ENCODE assay signal across 14 cellular contexts in genomic region chr12:110917467-110917866, GRCh38. TPM values are rescaled to one million over a fixed set of nuclear protein-coding genes. Genes with fewer than 3 reads are reported as not detected.
DNase-seq lines count a peak whose midpoint lies in the region; ATAC-seq, FAIRE-seq and TF ChIP-seq lines count a peak whose summit lies in the region.
"Had no signal": no experiment of that assay in that cellular context is flagged by ENCODE, and none has a peak within 500 bp of the region (broad histone marks: within the 10 kb centered on the region; RNA-seq: fewer than 3 reads in every experiment).

No MANE protein-coding gene starts in this region.

- POLR2A ChIA-PET in PC-9 (lab: Charles Lee; ENCODE audit: unreplicated experiment), result interaction anchor here (0.7 kb wide), 1 partner anchor 351 kb away, joined by 7 read pairs; no protein-coding TSS in a partner anchor

- WGBS in psoas muscle, 3 donors, result 22 to 37% (median 36%) methylated on average over 5 of the region's 5 CpGs

- H3F3A ChIP-seq in PC-9 (ENCODE audit: insufficient read depth, low read depth), result peaks cover 28% of the 10 kb centered on the region

- H3K27me3 ChIP-seq in PC-9 (ENCODE audit: insufficient read depth, low read depth), result no peaks in the 10 kb centered on the region
- peaks cover 0 to 1% (median 0%) of the 10 kb centered on the region in 3 donors for H3K27me3 ChIP-seq in psoas muscle (ENCODE audit: insufficient read depth in 3 of 3, low read length in 2 of 3)
- H3K27me3 ChIP-seq: neural progenitor cell had no signal

- no peak for TF ChIP-seq CTCF in PC-9 (conservative IDR thresholded peaks at IDR 0.05)
- TF ChIP-seq CTCF in psoas muscle (IDR thresholded peaks at IDR 0.05), result no peak

- H3K27ac ChIP-seq in PC-9, result peak overlapping the region; percentile 85
- H3K27ac ChIP-seq in psoas muscle, result peak overlapping the region; percentile 81
- H3K27ac ChIP-seq: neural progenitor cell had no signal

- peak; percentile 67 for FAIRE-seq in H54 (lab: Jason Lieb, UNC)
- FAIRE-seq: GM12878 had no signal

- H3K9me3 ChIP-seq in PC-9 (ENCODE audit: insufficient read depth, low read depth) (no peaks in the 10 kb centered on the region), psoas muscle (no peaks in the 10 kb centered on the region)

- H3K36me3 ChIP-seq in PC-9 (ENCODE audit: low read depth), result no peaks in the 10 kb centered on the region
- peaks cover 0 to 23% of the 10 kb centered on the region in 2 donors for H3K36me3 ChIP-seq in psoas muscle (ENCODE audit: insufficient read depth in 1 of 2, low read depth in 1 of 2)
- H3K36me3 ChIP-seq: neural progenitor cell had no signal

- H3K4me1 ChIP-seq in PC-9 (replicated peaks; ENCODE audit: insufficient read depth) (peaks cover 29% of the 10 kb centered on the region), psoas muscle (peaks cover 4% of the 10 kb centered on the region)

- 0 out of 2 replicates have a peak overlapping the region, but pooled peaks have one; percentile 31 for H2AFZ ChIP-seq in PC-9
- H2AFZ ChIP-seq: neural progenitor cell had no signal

- peak; percentile 71 for DNase-seq in H54 (ENCODE audit: insufficient read length, low spot score)
- DNase-seq in PC-9, result peak; percentile 57 to 87
- DNase-seq in dermis microvascular lymphatic vessel endothelial cell (ENCODE audit: low read depth in 2 of 2), result peak; percentile 27 to 79
- no peak for DNase-seq in psoas muscle
- no peak for DNase-seq in T-helper 9 cell
- DNase-seq in midbrain (lab: John Stamatoyannopoulos, UW), result no peak
- DNase-seq: activated naive CD4-positive, alpha-beta T cell treated with anti-CD3 and anti-CD28 coated beads, Interleukin-2, amount 10 ng/mL, durations not matched to agents 7 days and 5 days; effector CD4-positive, alpha-beta T cell; NCI-H1092; NCI-H526 treated with DMSO at 0.1 percent for 48 hours; stimulated activated CD4-positive, alpha-beta T cell treated with anti-CD3 and anti-CD28 coated beads, Interleukin-15, amount 100 ng/mL, for 24 hours had no signal

- TF ChIP-seq POLR2A in H54 (IDR thresholded peaks at IDR 0.05; ENCODE audit: low read depth, low read length), result no peak

- ATAC-seq in psoas muscle, result peak in 1 of 4 donors; percentile 13
- ATAC-seq in GM18868 (IDR thresholded peaks at IDR 0.05; ENCODE audit: unreplicated experiment), result no peak
- ATAC-seq: GM12878 had no signal

- H4K20me1 ChIP-seq in PC-9 (ENCODE audit: insufficient read depth), result no peaks in the 10 kb centered on the region

- intact Hi-C loops in PC-9 (cut with micrococcal nuclease; ENCODE audit: unreplicated experiment), result loop anchor here (2.0 kb wide), 1 partner anchor 17 kb away; no protein-coding TSS in a partner anchor
- intact Hi-C loops in psoas muscle (cut with DNase I), result no loop called here

- no peaks in the 10 kb centered on the region for H3K9me2 ChIP-seq in PC-9 (ENCODE audit: insufficient read depth)

- peak overlapping the region; percentile 56 for H3K4me2 ChIP-seq in PC-9
- H3K4me2 ChIP-seq: neural progenitor cell had no signal

- no peaks in the 10 kb centered on the region for H3K79me2 ChIP-seq in PC-9 (ENCODE audit: low read depth)

- H3K4me3 ChIP-seq in PC-9 (no peak overlapping the region), psoas muscle (peak overlapping the region; percentile 53)
- H3K4me3 ChIP-seq: GM12878, neural progenitor cell had no signal

- no TSS peak for BruUV-seq in PC-9 (replicated peaks; lab: Mats Ljungman, UMichigan)

- CTCF ChIA-PET in PC-9 (lab: Charles Lee), result no interaction called here

RNA-seq across cellular contexts. Expression of gene MYL2, which starts 2.9 kb away (rescaled TPM):
- total RNA-seq in PC-9 (2021) (not detected in 2 replicates), dermis microvascular lymphatic vessel endothelial cell (0.26 TPM in 1 of 2 replicates, not detected in the other), psoas muscle (over 10,000 TPM in 3 of 4 donors, 1,000 to 10,000 TPM in 1; 8,427 to 31,606 (median 20,652) TPM)
- over 10,000 TPM in 2 of 3 donors, 1,000 to 10,000 TPM in 1; 7,765 to 17,490 (median 15,368) TPM for polyA plus RNA-seq in psoas muscle

Comparison
In these comparisons a context has a peak if more than half of its experiments do, and no peak if none do; other contexts are left out.
1. DNase-seq: peak in H54 (single experiment), PC-9 (2 of 2) and dermis microvascular lymphatic vessel endothelial cell (2 of 2); none in psoas muscle (0 of 2), T-helper 9 cell (single experiment) and midbrain (single experiment).
2. RNA of gene MYL2, which starts 2.9 kb away (total RNA-seq): 8,427 to 31,606 TPM in psoas muscle; 0.26 TPM in dermis microvascular lymphatic vessel endothelial cell and not detected in PC-9; every median in the first group is over 1,000 times any median in the second.